Comparison of ENCODE assay signal across 10 cellular contexts in the genomic region with DNA sequence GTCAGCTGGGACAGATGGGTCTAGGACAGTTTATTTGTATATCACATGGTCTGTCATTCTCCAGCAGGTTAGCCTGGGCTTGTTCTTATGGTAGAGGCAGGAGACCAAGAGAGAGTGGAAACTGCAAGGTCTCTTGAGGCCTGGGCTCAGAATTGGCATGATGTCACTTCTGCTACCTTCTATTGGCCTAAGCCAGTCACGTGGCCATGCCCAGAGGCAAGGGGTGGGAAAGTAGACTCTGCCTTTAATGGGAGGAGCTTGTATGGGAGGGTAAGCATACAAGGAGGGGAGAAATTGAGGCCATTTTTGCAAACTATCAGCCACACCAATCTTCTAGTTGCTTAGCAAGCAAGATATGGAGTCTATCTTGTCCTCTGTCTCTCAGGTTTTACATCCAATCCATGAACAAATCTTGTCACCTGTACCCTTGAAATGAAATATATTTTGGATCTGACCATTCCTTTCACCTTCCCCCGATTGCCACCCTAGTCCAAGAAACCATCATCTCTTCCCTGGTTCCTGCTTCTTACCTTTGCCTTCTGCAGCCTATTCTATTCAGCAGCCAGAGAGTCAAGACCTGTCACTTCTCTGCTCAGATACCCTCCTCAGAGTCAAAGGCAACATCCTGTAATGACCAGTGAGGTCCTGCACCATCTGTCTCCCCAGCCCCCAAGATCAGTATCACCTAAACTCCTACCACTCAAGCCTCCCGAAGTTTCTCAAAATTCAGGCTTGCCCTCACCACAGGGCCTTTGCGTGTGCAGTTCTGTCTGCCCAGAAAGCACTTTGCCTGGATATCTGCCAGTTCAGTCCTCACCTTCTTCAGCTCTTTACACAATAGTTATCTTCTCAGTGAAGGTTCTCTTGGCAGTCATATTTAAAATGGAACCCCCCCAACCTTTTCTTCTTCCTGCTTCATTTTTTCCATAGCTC.
DNase-seq lines count a peak whose midpoint lies in the region; ATAC-seq, FAIRE-seq and TF ChIP-seq lines count a peak whose summit lies in the region.
"Had no signal": no experiment of that assay in that cellular context is flagged by ENCODE, and none has a peak within 500 bp of the region (broad histone marks: within the 10 kb centered on the region; RNA-seq: fewer than 3 reads in every experiment).

No MANE protein-coding gene starts in this region.

- no peak for TF ChIP-seq EP300 in H1 (IDR thresholded peaks at IDR 0.05; ENCODE audit: borderline replicate concordance in 1 of 2, low read depth in 2 of 2, low read length in 2 of 2)
- TF ChIP-seq EP300 in sigmoid colon (IDR thresholded peaks at IDR 0.05) = no peak

- H2AK5ac ChIP-seq in IMR-90 (ENCODE audit: low read depth, low read length) = no peak overlapping the region
- H2AK5ac ChIP-seq in H1 (ENCODE audit: low read depth, low read length) = peak overlapping the region; percentile 41; the same call in 1 of the 2 replicates

- ATAC-seq in GM19351 (IDR thresholded peaks at IDR 0.05; ENCODE audit: unreplicated experiment) (peak; percentile 75), IMR-90 (ENCODE audit: low read depth) (no peak)

- H2BK15ac ChIP-seq in IMR-90 (ENCODE audit: low read depth, low read length) (no peak overlapping the region), H1 (ENCODE audit: low read length) (peak overlapping the region; percentile 93)

- H2AK9ac ChIP-seq in IMR-90 (replicated peaks; ENCODE audit: low read depth, low read length, poor library complexity) = no peak overlapping the region

- no peak overlapping the region for H3K27ac ChIP-seq in IMR-90 (ENCODE audit: insufficient read depth, low read length)
- no peak overlapping the region for H3K27ac ChIP-seq in H1 (ENCODE audit: low read depth, low read length)
- H3K27ac ChIP-seq in sigmoid colon = peak overlapping the region in 1 of 4 donors; percentile 3
- H3K27ac ChIP-seq: epithelial cell of prostate had no signal

- no peak overlapping the region for H3K18ac ChIP-seq in IMR-90 (ENCODE audit: low read depth, low read length)
- H3K18ac ChIP-seq in H1 (ENCODE audit: extremely low read depth, low read length) = no peak overlapping the region

- peak; percentile 36 for FAIRE-seq in H1 (lab: Jason Lieb, UNC)
- FAIRE-seq in RCC 7860 (lab: Jason Lieb, UNC) = no peak

- H3K27me3 ChIP-seq in IMR-90 (ENCODE audit: control insufficient read depth, insufficient read depth, low read length) (peaks cover 3% of the 10 kb centered on the region; the same call in 1 of the 2 replicates), H1 (replicated peaks in 1 of 4; ENCODE audit: control insufficient read depth in 3 of 4, extremely low read depth in 1 of 4, insufficient read depth in 3 of 4, low read length in 3 of 4) (no peaks in the 10 kb centered on the region; a peak in 2 of 7 replicates), sigmoid colon (no peaks in the 10 kb centered on the region)
- H3K27me3 ChIP-seq: MG63 had no signal

- no peak overlapping the region for H4K5ac ChIP-seq in IMR-90 (ENCODE audit: low read depth, low read length)
- H4K5ac ChIP-seq in H1 (ENCODE audit: insufficient read length, low read depth, low read length) = no peak overlapping the region

- H3K4me2 ChIP-seq in IMR-90 (ENCODE audit: low read depth, low read length) = no peak overlapping the region
- H3K4me2 ChIP-seq in H1 (ENCODE audit: insufficient read depth in 1 of 2, low read depth in 2 of 2, low read length in 2 of 2) = no peak overlapping the region

- no peaks in the 10 kb centered on the region for H3K79me2 ChIP-seq in H1 (ENCODE audit: control insufficient read depth in 1 of 2, insufficient read depth in 2 of 2, low read length in 2 of 2)

- peak overlapping the region; percentile 62; the same call in 1 of the 2 replicates for H2BK12ac ChIP-seq in H1 (ENCODE audit: low read depth, low read length)

- H3K23ac ChIP-seq in IMR-90 (ENCODE audit: low read depth, low read length) (no peak overlapping the region), H1 (ENCODE audit: insufficient read length) (no peak overlapping the region)

- no peaks in the 10 kb centered on the region; the same call in 1 of the 2 replicates for H3K4me1 ChIP-seq in IMR-90 (ENCODE audit: control insufficient read depth, insufficient read depth, low read length)
- peaks cover 23 to 45% (median 27%) of the 10 kb centered on the region in 4 experiments for H3K4me1 ChIP-seq in H1 (replicated peaks in 1 of 4; ENCODE audit: control insufficient read depth in 3 of 4, insufficient read depth in 4 of 4, low read length in 3 of 4)
- H3K4me1 ChIP-seq in sigmoid colon = peaks cover 0 to 40% (median 39%) of the 10 kb centered on the region in 4 donors

- H4K8ac ChIP-seq in IMR-90 (ENCODE audit: low read depth in 2 of 2, low read length in 2 of 2) (no peak overlapping the region), H1 (ENCODE audit: extremely low read depth, insufficient read depth, low read length) (no peak overlapping the region)

- peak; percentile 13 for DNase-seq in EL
- DNase-seq in IMR-90 = no peak
- DNase-seq in H1 (ENCODE audit: low read depth in 1 of 2, low spot score in 2 of 2) = no peak
- no peak for DNase-seq in sigmoid colon
- DNase-seq in RCC 7860 (ENCODE audit: low spot score) = no peak
- DNase-seq in GM13976 (ENCODE audit: low spot score) = no peak
- no peak for DNase-seq in stimulated activated naive CD4-positive, alpha-beta T cell (lab: John Stamatoyannopoulos, UW)
- DNase-seq: MG63 had no signal

- H3K9me1 ChIP-seq in IMR-90 (ENCODE audit: insufficient read depth, low read length) = no peaks in the 10 kb centered on the region

- H3K14ac ChIP-seq in IMR-90 (replicated peaks; ENCODE audit: low read depth, low read length) = no peak overlapping the region
- no peak overlapping the region for H3K14ac ChIP-seq in H1 (ENCODE audit: insufficient read length)

- H3K4me3 ChIP-seq in IMR-90 (ENCODE audit: insufficient read depth, low read depth, low read length) (no peak overlapping the region), H1 (ENCODE audit: extremely low read depth in 1 of 4, insufficient read depth in 2 of 4, low read depth in 3 of 4, low read length in 4 of 4) (no peak overlapping the region), sigmoid colon (no peak overlapping the region)
- H3K4me3 ChIP-seq: MG63 had no signal

- intact Hi-C loops in IMR-90 (cut with micrococcal nuclease) = no loop called here
- intact Hi-C loops in sigmoid colon (cut with DNase I) = loop anchor here (10.0 kb wide), 1 partner anchor 232 kb away; no protein-coding TSS in a partner anchor

- POLR2A ChIA-PET in IMR-90 (lab: Charles Lee; ENCODE audit: unreplicated experiment) = no interaction called here
- POLR2A ChIA-PET in H1 (lab: Charles Lee; ENCODE audit: partially characterized antibody) = interaction anchor here (0.5 to 1.1 kb wide), 5 partner anchors 12 to 485 kb away, joined by 3 to 4 read pairs (median 3); no protein-coding TSS in a partner anchor

- no peaks in the 10 kb centered on the region for H4K20me1 ChIP-seq in IMR-90 (ENCODE audit: insufficient read depth, low read length)
- peaks cover 0 to 2% of the 10 kb centered on the region in 2 experiments for H4K20me1 ChIP-seq in H1 (replicated peaks in 1 of 2; ENCODE audit: control insufficient read depth in 1 of 2, insufficient read depth in 2 of 2, low read length in 2 of 2)

- TF ChIP-seq POLR2A in IMR-90 (IDR thresholded peaks at IDR 0.05; ENCODE audit: low read depth, low read length) (no peak), H1 (IDR thresholded peaks at IDR 0.05; ENCODE audit: control extremely low read depth in 1 of 2, low read depth in 2 of 2, low read length in 2 of 2) (no peak), sigmoid colon (IDR thresholded peaks at IDR 0.05) (no peak)

- CTCF ChIA-PET in IMR-90 (lab: Yijun Ruan, JAX) (no interaction called here), H1 (lab: Charles Lee; ENCODE audit: partially characterized antibody) (interaction anchor here (0.8 to 3.1 kb wide), 11 partner anchors 9 to 244 kb away, joined by 3 to 12 read pairs (median 4); no protein-coding TSS in a partner anchor)

- H2BK5ac ChIP-seq in IMR-90 (ENCODE audit: low read depth, low read length, poor library complexity, severe bottlenecking) (no peak overlapping the region), H1 (ENCODE audit: low read depth, low read length) (0 out of 2 replicates have a peak overlapping the region, but pooled peaks have one; percentile 5)

- H2BK20ac ChIP-seq in IMR-90 (ENCODE audit: low read depth, low read length) (no peak overlapping the region), H1 (ENCODE audit: low read length) (peak overlapping the region; percentile 73; the same call in 1 of the 2 replicates)

- dilution Hi-C loops in IMR-90 (cut with HindIII; ENCODE audit: low sequenced_read_pairs, unreplicated experiment) = no loop called here

- no peak overlapping the region for H3K56ac ChIP-seq in IMR-90 (ENCODE audit: extremely low read depth, insufficient read depth, low read length)
- no peak overlapping the region for H3K56ac ChIP-seq in H1 (replicated peaks; ENCODE audit: insufficient read length, low read depth, low read length)

- no peaks in the 10 kb centered on the region for H3K36me3 ChIP-seq in IMR-90 (ENCODE audit: control insufficient read depth, insufficient read depth, low read length)
- no peaks in the 10 kb centered on the region for H3K36me3 ChIP-seq in H1 (ENCODE audit: control insufficient read depth in 2 of 4, insufficient read depth in 4 of 4, low read length in 3 of 4)
- H3K36me3 ChIP-seq in sigmoid colon = no peaks in the 10 kb centered on the region
- H3K36me3 ChIP-seq: MG63 had no signal

- H2BK120ac ChIP-seq in IMR-90 (ENCODE audit: low read depth, low read length) (no peak overlapping the region), H1 (replicated peaks; ENCODE audit: low read depth, low read length) (no peak overlapping the region)

- H3K9ac ChIP-seq in IMR-90 (ENCODE audit: low read depth, low read length) = no peak overlapping the region
- no peak overlapping the region for H3K9ac ChIP-seq in H1 (replicated peaks in 1 of 4; ENCODE audit: extremely low read depth in 1 of 4, low read depth in 3 of 4, low read length in 3 of 4)

- 33% methylated on average over 1 of the region's 4 CpGs; no CpG with 5 or more reads in 1 of the 2 experiments for WGBS in IMR-90 (ENCODE audit: extremely low coverage in 2 of 2, insufficient read length in 1 of 2), 2 experiments
- WGBS in H1 (ENCODE audit: extremely low coverage in 1 of 2, insufficient coverage in 1 of 2, insufficient read length in 1 of 2, insufficient replicate concordance in 2 of 2, low coverage in 1 of 2, low lambda C conversion rate in 2 of 2, missing lambda C conversion rate in 1 of 2), 2 experiments = 86% methylated on average over 4 of the region's 4 CpGs; no CpG with 5 or more reads in 1 of the 2 experiments
- WGBS in sigmoid colon, 2 donors = 90 to 93% methylated on average over 4 of the region's 4 CpGs

- H3K4ac ChIP-seq in IMR-90 (ENCODE audit: low read depth, low read length) (no peak overlapping the region), H1 (replicated peaks; ENCODE audit: insufficient read length, low read depth, low read length) (peak overlapping the region; percentile 41)

- TF ChIP-seq RAD21 in IMR-90 (IDR thresholded peaks at IDR 0.05; ENCODE audit: low read length) (no peak), H1 (IDR thresholded peaks at IDR 0.05 in 1 of 2, conservative IDR thresholded peaks at IDR 0.05 in 1 of 2; ENCODE audit: low read depth in 2 of 2, low read length in 2 of 2) (no peak)

- H3K23me2 ChIP-seq in H1 (ENCODE audit: low read depth, low read length) = no peaks in the 10 kb centered on the region

- no TSS peak for BruUV-seq in IMR-90 (replicated peaks; lab: Mats Ljungman, UMichigan)

- no peak overlapping the region for H2AFZ ChIP-seq in IMR-90 (replicated peaks; ENCODE audit: low read length, poor library complexity)
- no peak overlapping the region for H2AFZ ChIP-seq in H1 (ENCODE audit: low read length)

- H4K91ac ChIP-seq in IMR-90 (ENCODE audit: insufficient read depth, low read depth, low read length) (no peak overlapping the region), H1 (replicated peaks; ENCODE audit: insufficient read length, low read length) (no peak overlapping the region)

- TF ChIP-seq CTCF in IMR-90 (conservative IDR thresholded peaks at IDR 0.05; ENCODE audit: low read depth, low read length) = no peak
- TF ChIP-seq CTCF in H1 (IDR thresholded peaks at IDR 0.05; ENCODE audit: control extremely low read depth in 1 of 3, insufficient read depth in 1 of 3, low read depth in 1 of 3, low read length in 3 of 3) = no peak
- no peak for TF ChIP-seq CTCF in sigmoid colon (IDR thresholded peaks at IDR 0.05)
- TF ChIP-seq CTCF in GM13976 (IDR thresholded peaks at IDR 0.05; ENCODE audit: borderline replicate concordance, control extremely low read depth, extremely low read depth, insufficient read depth, missing control alignments) = no peak

- in situ Hi-C loops in IMR-90 (cut with MboI; ENCODE audit: low sequenced_read_pairs) = no loop called here
- in situ Hi-C loops in GM13976 (cut with MboI; ENCODE audit: low sequenced_read_pairs, unreplicated experiment) = no loop called here

- H3K79me1 ChIP-seq in IMR-90 (ENCODE audit: low read depth in 1 of 2, low read length in 2 of 2) = no peaks in the 10 kb centered on the region
- H3K79me1 ChIP-seq in H1 (ENCODE audit: low read depth, low read length) = no peaks in the 10 kb centered on the region

- H3K9me3 ChIP-seq in IMR-90 (ENCODE audit: control insufficient read depth, insufficient read depth, low read length) (no peaks in the 10 kb centered on the region), H1 (ENCODE audit: insufficient read depth in 2 of 2, low read depth in 1 of 2, low read length in 1 of 2) (no peaks in the 10 kb centered on the region), sigmoid colon (no peaks in the 10 kb centered on the region)
- H3K9me3 ChIP-seq: MG63 had no signal
